ENCODE assay signal across 1 cellular context in the genomic region with DNA sequence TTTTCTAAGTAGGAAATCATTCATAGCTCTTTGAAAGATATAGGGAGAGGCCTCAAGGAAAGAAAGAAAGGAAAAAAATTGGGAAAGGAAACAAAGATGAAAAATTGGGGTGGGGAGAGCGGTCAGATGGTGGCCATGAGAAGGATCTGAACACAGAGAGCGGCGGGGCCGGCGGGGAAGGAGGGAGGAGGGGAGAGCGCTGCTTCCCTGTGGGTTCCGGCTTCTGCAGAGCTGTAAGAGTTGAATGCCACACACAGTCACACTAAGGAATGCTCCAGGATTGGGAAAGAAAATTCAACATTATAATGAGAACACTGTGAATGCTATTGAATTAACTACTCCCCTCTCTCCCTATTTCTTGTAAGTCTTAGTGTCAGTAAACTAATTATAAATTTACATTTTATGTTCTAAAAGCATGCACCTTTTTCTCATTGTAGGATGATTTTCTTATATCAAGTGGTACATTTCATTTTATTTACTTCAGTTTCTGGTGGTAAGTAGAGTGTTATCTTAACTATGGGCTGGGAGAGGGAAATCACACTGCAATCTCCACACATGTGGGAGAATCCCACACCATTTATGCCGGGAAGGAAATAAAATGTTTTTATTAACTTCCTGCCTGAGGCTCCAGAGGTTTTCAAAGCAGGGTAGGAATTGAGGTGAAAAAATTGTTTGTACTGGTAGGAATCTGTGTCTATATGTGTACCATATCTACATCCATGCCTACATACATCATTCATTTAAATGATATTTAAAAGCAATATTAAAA.
TF ChIP-seq lines count a peak whose summit lies in the region.

No MANE protein-coding gene starts in this region.

TF ChIP-seq in HepG2, 621 proteins besides CTCF, POLR2A, EP300 and RAD21 (continued from another document and continues in another):
- TF ChIP-seq FOXO1 (CRISPR knock-in tag; IDR thresholded peaks at IDR 0.05) (no peak), GATAD2A (CRISPR knock-in tag; IDR thresholded peaks at IDR 0.05) (peak; percentile 37), CREB1 (IDR thresholded peaks at IDR 0.05) (no peak), CREB1 (CRISPR knock-in tag; IDR thresholded peaks at IDR 0.05) (no peak), MYPOP (CRISPR knock-in tag; IDR thresholded peaks at IDR 0.05) (no peak), ZNF513 (CRISPR knock-in tag; conservative IDR thresholded peaks at IDR 0.05) (no peak), ZNF7 (CRISPR knock-in tag; IDR thresholded peaks at IDR 0.05) (no peak), TCF7L2 (IDR thresholded peaks at IDR 0.05; ENCODE audit: low read depth, low read length) (no peak), ZNF34 (CRISPR knock-in tag; IDR thresholded peaks at IDR 0.05; ENCODE audit: borderline replicate concordance) (no peak), GMEB1 (CRISPR knock-in tag; IDR thresholded peaks at IDR 0.05; ENCODE audit: borderline replicate concordance) (no peak; the same call in 1 of the 2 replicates), XRCC5 (optimal IDR thresholded peaks at IDR 0.05; ENCODE audit: low read length) (no peak), HHEX (CRISPR knock-in tag; IDR thresholded peaks at IDR 0.05) (no peak), KAT7 (CRISPR knock-in tag; IDR thresholded peaks at IDR 0.05; ENCODE audit: borderline replicate concordance) (no peak), ZNF687 (CRISPR knock-in tag; IDR thresholded peaks at IDR 0.05) (peak; percentile 49), HNF4G (IDR thresholded peaks at IDR 0.05; ENCODE audit: borderline replicate concordance, low read depth, low read length) (no peak), HNF4G (CRISPR knock-in tag; IDR thresholded peaks at IDR 0.05; ENCODE audit: borderline replicate concordance, low read depth) (no peak), ELF3 (CRISPR knock-in tag; IDR thresholded peaks at IDR 0.05) (peak; percentile 60; the same call in 1 of the 2 replicates), SIN3A (IDR thresholded peaks at IDR 0.05; ENCODE audit: borderline replicate concordance, low read depth, low read length) (0 out of 2 replicates have a peak, but pooled peaks have one; percentile 45), ZSCAN22 (CRISPR knock-in tag; IDR thresholded peaks at IDR 0.05) (no peak), MXI1 (IDR thresholded peaks at IDR 0.05; ENCODE audit: borderline replicate concordance, low read depth, low read length) (no peak), GABPB1 (CRISPR knock-in tag; IDR thresholded peaks at IDR 0.05) (peak; percentile 33), DDIT3 (CRISPR knock-in tag; IDR thresholded peaks at IDR 0.05) (no peak), THAP11 (CRISPR knock-in tag; IDR thresholded peaks at IDR 0.05) (0 out of 2 replicates have a peak, but pooled peaks have one; percentile 12), ZNF724P (CRISPR knock-in tag; IDR thresholded peaks at IDR 0.05; ENCODE audit: borderline replicate concordance) (no peak), MEIS1 (CRISPR knock-in tag; IDR thresholded peaks at IDR 0.05; ENCODE audit: borderline replicate concordance) (no peak), ARID5B (CRISPR knock-in tag; IDR thresholded peaks at IDR 0.05) (peak; percentile 55)
- TF ChIP-seq, protein P1, sequence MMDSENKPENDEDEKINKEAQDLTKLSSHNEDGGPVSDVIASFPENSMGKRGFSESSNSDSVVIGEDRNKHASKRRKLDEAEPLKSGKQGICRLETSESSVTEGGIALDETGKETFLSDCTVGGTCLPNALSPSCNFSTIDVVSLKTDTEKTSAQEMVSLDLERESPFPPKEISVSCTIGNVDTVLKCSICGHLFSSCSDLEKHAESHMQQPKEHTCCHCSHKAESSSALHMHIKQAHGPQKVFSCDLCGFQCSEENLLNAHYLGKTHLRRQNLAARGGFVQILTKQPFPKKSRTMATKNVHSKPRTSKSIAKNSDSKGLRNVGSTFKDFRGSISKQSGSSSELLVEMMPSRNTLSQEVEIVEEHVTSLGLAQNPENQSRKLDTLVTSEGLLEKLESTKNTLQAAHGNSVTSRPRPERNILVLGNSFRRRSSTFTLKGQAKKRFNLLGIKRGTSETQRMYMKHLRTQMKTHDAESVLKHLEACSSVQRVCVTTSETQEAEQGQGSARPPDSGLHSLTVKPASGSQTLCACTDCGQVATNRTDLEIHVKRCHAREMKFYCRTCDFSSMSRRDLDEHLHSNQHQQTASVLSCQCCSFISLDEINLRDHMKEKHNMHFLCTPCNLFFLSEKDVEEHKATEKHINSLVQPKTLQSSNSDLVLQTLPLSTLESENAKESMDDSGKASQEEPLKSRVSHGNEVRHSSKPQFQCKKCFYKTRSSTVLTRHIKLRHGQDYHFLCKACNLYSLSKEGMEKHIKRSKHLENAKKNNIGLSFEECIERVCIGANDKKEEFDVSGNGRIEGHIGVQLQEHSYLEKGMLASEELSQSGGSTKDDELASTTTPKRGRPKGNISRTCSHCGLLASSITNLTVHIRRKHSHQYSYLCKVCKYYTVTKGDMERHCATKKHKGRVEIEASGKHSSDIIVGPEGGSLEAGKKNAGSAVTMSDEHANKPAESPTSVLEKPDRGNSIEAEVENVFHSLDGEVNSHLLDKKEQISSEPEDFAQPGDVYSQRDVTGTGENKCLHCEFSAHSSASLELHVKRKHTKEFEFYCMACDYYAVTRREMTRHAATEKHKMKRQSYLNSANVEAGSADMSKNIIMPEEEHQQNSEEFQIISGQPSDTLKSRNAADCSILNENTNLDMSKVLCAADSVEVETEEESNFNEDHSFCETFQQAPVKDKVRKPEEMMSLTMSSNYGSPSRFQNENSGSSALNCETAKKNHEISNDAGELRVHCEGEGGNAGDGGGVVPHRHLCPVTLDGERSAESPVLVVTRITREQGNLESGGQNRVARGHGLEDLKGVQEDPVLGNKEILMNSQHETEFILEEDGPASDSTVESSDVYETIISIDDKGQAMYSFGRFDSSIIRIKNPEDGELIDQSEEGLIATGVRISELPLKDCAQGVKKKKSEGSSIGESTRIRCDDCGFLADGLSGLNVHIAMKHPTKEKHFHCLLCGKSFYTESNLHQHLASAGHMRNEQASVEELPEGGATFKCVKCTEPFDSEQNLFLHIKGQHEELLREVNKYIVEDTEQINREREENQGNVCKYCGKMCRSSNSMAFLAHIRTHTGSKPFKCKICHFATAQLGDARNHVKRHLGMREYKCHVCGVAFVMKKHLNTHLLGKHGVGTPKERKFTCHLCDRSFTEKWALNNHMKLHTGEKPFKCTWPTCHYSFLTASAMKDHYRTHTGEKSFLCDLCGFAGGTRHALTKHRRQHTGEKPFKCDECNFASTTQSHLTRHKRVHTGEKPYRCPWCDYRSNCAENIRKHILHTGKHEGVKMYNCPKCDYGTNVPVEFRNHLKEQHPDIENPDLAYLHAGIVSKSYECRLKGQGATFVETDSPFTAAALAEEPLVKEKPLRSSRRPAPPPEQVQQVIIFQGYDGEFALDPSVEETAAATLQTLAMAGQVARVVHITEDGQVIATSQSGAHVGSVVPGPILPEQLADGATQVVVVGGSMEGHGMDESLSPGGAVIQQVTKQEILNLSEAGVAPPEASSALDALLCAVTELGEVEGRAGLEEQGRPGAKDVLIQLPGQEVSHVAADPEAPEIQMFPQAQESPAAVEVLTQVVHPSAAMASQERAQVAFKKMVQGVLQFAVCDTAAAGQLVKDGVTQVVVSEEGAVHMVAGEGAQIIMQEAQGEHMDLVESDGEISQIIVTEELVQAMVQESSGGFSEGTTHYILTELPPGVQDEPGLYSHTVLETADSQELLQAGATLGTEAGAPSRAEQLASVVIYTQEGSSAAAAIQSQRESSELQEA (CRISPR knock-in tag; IDR thresholded peaks at IDR 0.05; ENCODE audit: not compliant biosample characterization) = no peak
- TF ChIP-seq, protein P2, sequence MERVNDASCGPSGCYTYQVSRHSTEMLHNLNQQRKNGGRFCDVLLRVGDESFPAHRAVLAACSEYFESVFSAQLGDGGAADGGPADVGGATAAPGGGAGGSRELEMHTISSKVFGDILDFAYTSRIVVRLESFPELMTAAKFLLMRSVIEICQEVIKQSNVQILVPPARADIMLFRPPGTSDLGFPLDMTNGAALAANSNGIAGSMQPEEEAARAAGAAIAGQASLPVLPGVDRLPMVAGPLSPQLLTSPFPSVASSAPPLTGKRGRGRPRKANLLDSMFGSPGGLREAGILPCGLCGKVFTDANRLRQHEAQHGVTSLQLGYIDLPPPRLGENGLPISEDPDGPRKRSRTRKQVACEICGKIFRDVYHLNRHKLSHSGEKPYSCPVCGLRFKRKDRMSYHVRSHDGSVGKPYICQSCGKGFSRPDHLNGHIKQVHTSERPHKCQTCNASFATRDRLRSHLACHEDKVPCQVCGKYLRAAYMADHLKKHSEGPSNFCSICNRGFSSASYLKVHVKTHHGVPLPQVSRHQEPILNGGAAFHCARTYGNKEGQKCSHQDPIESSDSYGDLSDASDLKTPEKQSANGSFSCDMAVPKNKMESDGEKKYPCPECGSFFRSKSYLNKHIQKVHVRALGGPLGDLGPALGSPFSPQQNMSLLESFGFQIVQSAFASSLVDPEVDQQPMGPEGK (CRISPR knock-in tag; IDR thresholded peaks at IDR 0.05) = peak; percentile 17; the same call in 1 of the 2 replicates
